1 cellular context compared by ENCODE assay signal in genomic region chr2:48147719-48148118, GRCh38.
TF ChIP-seq lines count a peak whose summit lies in the region.

No MANE protein-coding gene starts in this region.

TF ChIP-seq in HepG2, 621 proteins besides CTCF, POLR2A, EP300 and RAD21 (continued from another document):
- TF ChIP-seq THAP8 (CRISPR knock-in tag; IDR thresholded peaks at IDR 0.05; ENCODE audit: borderline replicate concordance): no peak
- no peak for TF ChIP-seq UBTF (CRISPR knock-in tag; IDR thresholded peaks at IDR 0.05)
- no peak for TF ChIP-seq RNF2 (conservative IDR thresholded peaks at IDR 0.05; ENCODE audit: low read depth)
- no peak for TF ChIP-seq TGIF2 (CRISPR knock-in tag; IDR thresholded peaks at IDR 0.05)
